Comparison of ENCODE assay signal across 11 cellular contexts in genomic region chr2:11998218-11998617, GRCh38.
DNase-seq lines count a peak whose midpoint lies in the region; ATAC-seq and TF ChIP-seq lines count a peak whose summit lies in the region.
"Had no signal": no experiment of that assay in that cellular context is flagged by ENCODE, and none has a peak within 500 bp of the region (broad histone marks: within the 10 kb centered on the region; RNA-seq: fewer than 3 reads in every experiment).

No MANE protein-coding gene starts in this region.

- 65 to 91% (median 87%) methylated on average over 2 of the region's 2 CpGs for WGBS in ovary, 3 donors

- H3K27me3 ChIP-seq in SJSA1 (replicated peaks) (no peaks in the 10 kb centered on the region), ovary (no peaks in the 10 kb centered on the region)
- H3K27me3 ChIP-seq: pancreas had no signal

- H3K9me3 ChIP-seq in SJSA1 (replicated peaks) (0 out of 2 replicates have a peak, but pooled peaks cover 3% of the 10 kb centered on the region), ovary (peaks cover 0 to 3% of the 10 kb centered on the region in 2 donors)
- H3K9me3 ChIP-seq: pancreas had no signal

- intact Hi-C loops in ovary (cut with DNase I): no loop called here

- no peak for TF ChIP-seq POLR2A in ovary (IDR thresholded peaks at IDR 0.05)

- no peak overlapping the region for H3K4me3 ChIP-seq in SJSA1
- no peak overlapping the region for H3K4me3 ChIP-seq in ovary
- H3K4me3 ChIP-seq: pancreas had no signal

- DNase-seq in SJSA1 (ENCODE audit: low read depth in 1 of 2, low spot score in 2 of 2) (peak in 1 of 2 experiments; percentile 31), lung microvascular endothelial cell (ENCODE audit: low read depth in 2 of 2) (peak; percentile 4 to 74), H4 (ENCODE audit: low spot score) (no peak), ovary (no peak), NCI-H2081 (lab: John Stamatoyannopoulos, UW) (no peak)
- DNase-seq: activated CD4-positive, alpha-beta T cell treated with anti-CD3 and anti-CD28 coated beads, Interleukin-2, amount 10 ng/mL, durations not matched to agents 7 days and 5 days; H9; pancreas had no signal

- H3K4me1 ChIP-seq in SJSA1 (replicated peaks): peaks cover 15% of the 10 kb centered on the region
- H3K4me1 ChIP-seq in ovary (ENCODE audit: insufficient read depth): no peaks in the 10 kb centered on the region
- H3K4me1 ChIP-seq: pancreas had no signal

- no peak for TF ChIP-seq EP300 in ovary (IDR thresholded peaks at IDR 0.05)

- ATAC-seq in GM18498 (IDR thresholded peaks at IDR 0.05; ENCODE audit: unreplicated experiment): peak; percentile 66
- ATAC-seq in HG02588 (IDR thresholded peaks at IDR 0.05; ENCODE audit: unreplicated experiment): peak; percentile 53
- no peak for ATAC-seq in GM18520 (IDR thresholded peaks at IDR 0.05; ENCODE audit: unreplicated experiment)
- ATAC-seq: pancreas had no signal

- H3K36me3 ChIP-seq in SJSA1 (no peaks in the 10 kb centered on the region), ovary (no peaks in the 10 kb centered on the region)
- H3K36me3 ChIP-seq: pancreas had no signal

- no peak for TF ChIP-seq CTCF in ovary (IDR thresholded peaks at IDR 0.05)

- H3K27ac ChIP-seq in SJSA1 (peak overlapping the region; percentile 64), ovary (no peak overlapping the region)
- H3K27ac ChIP-seq: pancreas had no signal

Comparison
In these comparisons a context has a peak if more than half of its experiments do, and no peak if none do; other contexts are left out.
1. DNase-seq: peak in lung microvascular endothelial cell (2 of 2); none in H4 (single experiment), ovary (0 of 5) and NCI-H2081 (0 of 2).